Comparison of ENCODE assay signal across 21 cellular contexts in genomic region chr6:169859978-169860703, GRCh38.
A peak's percentile ranks its signal among the peaks of the same experiment; 100 is the strongest.
DNase-seq lines count a peak whose midpoint lies in the region; ATAC-seq and TF ChIP-seq lines count a peak whose summit lies in the region.
"Had no signal": no experiment of that assay in that cellular context is flagged by ENCODE, and none has a peak within 500 bp of the region (broad histone marks: within the 10 kb centered on the region; RNA-seq: fewer than 3 reads in every experiment).

No MANE protein-coding gene starts in this region.

- H3K4me1 ChIP-seq in breast epithelium = no peaks in the 10 kb centered on the region
- H3K4me1 ChIP-seq in colonic mucosa = no peaks in the 10 kb centered on the region
- H3K4me1 ChIP-seq in vagina = peaks cover 14% of the 10 kb centered on the region
- H3K4me1 ChIP-seq: Caco-2, parathyroid adenoma had no signal

- H3K36me3 Mint-ChIP-seq in MCF 10A (ENCODE audit: insufficient read depth, unreplicated experiment) = no peaks in the 10 kb centered on the region
- no peaks in the 10 kb centered on the region for H3K36me3 Mint-ChIP-seq in activated CD4-positive, alpha-beta T cell treated with anti-CD3 and anti-CD28 coated beads, Interleukin-2, amount 10 ng/mL, durations not matched to agents 24 days and 14 days (ENCODE audit: low read depth)
- H3K36me3 Mint-ChIP-seq: activated naive CD8-positive, alpha-beta T cell; T-cell had no signal

- CTCF ChIA-PET in MCF 10A (lab: Yijun Ruan, JAX) = interaction anchor here (1.9 kb wide), 1 partner anchor 28 kb away, joined by 5 read pairs; no protein-coding TSS in a partner anchor

- POLR2A ChIA-PET in MCF 10A (lab: Yijun Ruan, JAX) = no interaction called here

- peaks cover 5% of the 10 kb centered on the region for H3K9me3 Mint-ChIP-seq in MCF 10A (ENCODE audit: unreplicated experiment)
- H3K9me3 Mint-ChIP-seq in activated CD4-positive, alpha-beta T cell treated with anti-CD3 and anti-CD28 coated beads, Interleukin-2, amount 10 ng/mL, durations not matched to agents 24 days and 14 days = no peaks in the 10 kb centered on the region

- no peak overlapping the region for H3K4me3 Mint-ChIP-seq in MCF 10A (ENCODE audit: unreplicated experiment)
- H3K4me3 Mint-ChIP-seq in activated CD4-positive, alpha-beta T cell treated with anti-CD3 and anti-CD28 coated beads, Interleukin-2, amount 10 ng/mL, durations not matched to agents 24 days and 14 days = no peak overlapping the region
- H3K4me3 Mint-ChIP-seq: activated naive CD8-positive, alpha-beta T cell; T-cell had no signal

- H3K4me3 ChIP-seq in breast epithelium (no peak overlapping the region), colonic mucosa (no peak overlapping the region), vagina (no peak overlapping the region)
- H3K4me3 ChIP-seq: GM12878, hepatocyte had no signal

- no peaks in the 10 kb centered on the region for H3K27me3 ChIP-seq in breast epithelium
- H3K27me3 ChIP-seq in colonic mucosa = no peaks in the 10 kb centered on the region
- H3K27me3 ChIP-seq in vagina = no peaks in the 10 kb centered on the region
- H3K27me3 ChIP-seq: hepatocyte had no signal

- H3K27ac Mint-ChIP-seq in MCF 10A (ENCODE audit: low read depth, unreplicated experiment) = no peak overlapping the region
- H3K27ac Mint-ChIP-seq in activated CD4-positive, alpha-beta T cell treated with anti-CD3 and anti-CD28 coated beads, Interleukin-2, amount 10 ng/mL, durations not matched to agents 24 days and 14 days = no peak overlapping the region
- H3K27ac Mint-ChIP-seq: activated naive CD8-positive, alpha-beta T cell had no signal

- peaks cover 15 to 20% of the 10 kb centered on the region in 2 donors for H3K9me3 ChIP-seq in breast epithelium
- H3K9me3 ChIP-seq in colonic mucosa = no peaks in the 10 kb centered on the region
- H3K9me3 ChIP-seq in vagina = no peaks in the 10 kb centered on the region
- H3K9me3 ChIP-seq: Caco-2 had no signal

- no peak for TF ChIP-seq CTCF in breast epithelium (IDR thresholded peaks at IDR 0.05)
- no peak for TF ChIP-seq CTCF in MCF 10A (IDR thresholded peaks at IDR 0.05; ENCODE audit: unreplicated experiment)
- TF ChIP-seq CTCF in colonic mucosa (IDR thresholded peaks at IDR 0.05) = no peak
- TF ChIP-seq CTCF in vagina (IDR thresholded peaks at IDR 0.05) = no peak

- intact Hi-C loops in breast epithelium (cut with DNase I; ENCODE audit: low total_unique reads) (no loop called here), MCF 10A (cut with micrococcal nuclease) (no loop called here), colonic mucosa (cut with DNase I) (no loop called here), vagina (cut with DNase I) (no loop called here)
- intact Hi-C loops in activated CD4-positive, alpha-beta T cell treated with anti-CD3 and anti-CD28 coated beads, Interleukin-2, amount 10 ng/mL, durations not matched to agents 24 days and 14 days (cut with micrococcal nuclease) = no loop called here

- H3K9ac ChIP-seq in colonic mucosa (ENCODE audit: low read depth in 2 of 2, low read length in 2 of 2) = no peak overlapping the region
- H3K9ac ChIP-seq: parathyroid adenoma had no signal

- H3K27me3 Mint-ChIP-seq in MCF 10A (ENCODE audit: insufficient read depth, unreplicated experiment) = peaks cover 12% of the 10 kb centered on the region
- H3K27me3 Mint-ChIP-seq in activated CD4-positive, alpha-beta T cell treated with anti-CD3 and anti-CD28 coated beads, Interleukin-2, amount 10 ng/mL, durations not matched to agents 24 days and 14 days = no peaks in the 10 kb centered on the region
- H3K27me3 Mint-ChIP-seq: activated naive CD8-positive, alpha-beta T cell had no signal

- TF ChIP-seq POLR2A in breast epithelium (IDR thresholded peaks at IDR 0.05) (no peak), vagina (IDR thresholded peaks at IDR 0.05) (no peak)

- DNase-seq in breast epithelium (ENCODE audit: low spot score in 2 of 2) = peak; percentile 1 to 43
- DNase-seq in MCF 10A (ENCODE audit: unreplicated experiment) = no peak
- DNase-seq in colonic mucosa = peak; percentile 12
- peak; percentile 84 for DNase-seq in mesenteric fat pad (ENCODE audit: low spot score)
- DNase-seq in vagina (ENCODE audit: extremely low spot score in 2 of 2) = peak; percentile 67 to 96
- no peak for DNase-seq in activated CD4-positive, alpha-beta T cell treated with anti-CD3 and anti-CD28 coated beads, Interleukin-2, amount 10 ng/mL, durations not matched to agents 24 days and 14 days
- no peak for DNase-seq in SK-N-DZ (ENCODE audit: low spot score)
- DNase-seq: Caco-2; effector CD8-positive, alpha-beta T cell; KG1; left cardiac atrium; NCI-H1417; NCI-H2171 treated with DMSO at 0.1 percent for 48 hours; RPMI8226; WERI-Rb-1 had no signal

- no TSS peak for BruUV-seq in MCF 10A (replicated peaks; lab: Mats Ljungman, UMichigan)

- no peaks in the 10 kb centered on the region for H3K4me1 Mint-ChIP-seq in MCF 10A (ENCODE audit: insufficient read depth, unreplicated experiment)
- H3K4me1 Mint-ChIP-seq in activated CD4-positive, alpha-beta T cell treated with anti-CD3 and anti-CD28 coated beads, Interleukin-2, amount 10 ng/mL, durations not matched to agents 24 days and 14 days = peaks cover 5% of the 10 kb centered on the region

- no peak for ATAC-seq in HG03457 (IDR thresholded peaks at IDR 0.05; ENCODE audit: unreplicated experiment)
- ATAC-seq: GM12878 had no signal

- H3K27ac ChIP-seq in breast epithelium (no peak overlapping the region), colonic mucosa (no peak overlapping the region), vagina (no peak overlapping the region)
- H3K27ac ChIP-seq: hepatocyte, parathyroid adenoma, WERI-Rb-1 had no signal

- no peaks in the 10 kb centered on the region for H3K36me3 ChIP-seq in breast epithelium
- no peaks in the 10 kb centered on the region for H3K36me3 ChIP-seq in colonic mucosa
- H3K36me3 ChIP-seq in vagina = no peaks in the 10 kb centered on the region
- H3K36me3 ChIP-seq: WERI-Rb-1 had no signal

Comparison
In these comparisons a context has a peak if more than half of its experiments do, and no peak if none do; other contexts are left out.
1. DNase-seq: peak in breast epithelium (2 of 2), colonic mucosa (single experiment), mesenteric fat pad (single experiment) and vagina (2 of 2); none in MCF 10A (single experiment), activated CD4-positive, alpha-beta T cell treated with anti-CD3 and anti-CD28 coated beads, Interleukin-2, amount 10 ng/mL, durations not matched to agents 24 days and 14 days (single experiment) and SK-N-DZ (single experiment).